ENCODE assay signal across 10 cellular contexts in genomic region chr11:14288189-14288935, GRCh38.
DNase-seq lines count a peak whose midpoint lies in the region; ATAC-seq, FAIRE-seq and TF ChIP-seq lines count a peak whose summit lies in the region.
"Had no signal": no experiment of that assay in that cellular context is flagged by ENCODE, and none has a peak within 500 bp of the region (broad histone marks: within the 10 kb centered on the region; RNA-seq: fewer than 3 reads in every experiment).

No MANE protein-coding gene starts in this region.

- peak overlapping the region; percentile 59 to 66 for H3K27ac ChIP-seq in A549

- no peak for TF ChIP-seq EP300 in A549 (IDR thresholded peaks at IDR 0.05)

- CTCF ChIA-PET in A549 (lab: Yijun Ruan, JAX), result interaction anchor here (1.1 to 3.9 kb wide), 2 partner anchors 13 to 167 kb away, joined by 5 to 19 read pairs; no protein-coding TSS in a partner anchor

- TF ChIP-seq POLR2A in A549 (IDR thresholded peaks at IDR 0.05; ENCODE audit: low read length), result no peak

- DNase-seq in A549 (ENCODE audit: low read depth in 1 of 2, low spot score in 1 of 2) (peak in 1 of 2 experiments; percentile 54), GM04504 (ENCODE audit: low read depth) (peak; percentile 55), immature natural killer cell (no peak), DMS 273 treated with DMSO at 0.1 percent for 48 hours (lab: John Stamatoyannopoulos, UW) (no peak)
- DNase-seq in activated naive CD8-positive, alpha-beta T cell treated with anti-CD3 and anti-CD28 coated beads for 36 hours, result no peak
- no peak for DNase-seq in effector CD8-positive, alpha-beta T cell (lab: John Stamatoyannopoulos, UW)
- DNase-seq: upper lobe of left lung had no signal

- H3K9me3 Mint-ChIP-seq in activated naive CD8-positive, alpha-beta T cell treated with anti-CD3 and anti-CD28 coated beads for 36 hours, result no peaks in the 10 kb centered on the region
- no peaks in the 10 kb centered on the region for H3K9me3 Mint-ChIP-seq in immature natural killer cell
- H3K9me3 Mint-ChIP-seq: brain had no signal

- POLR2A ChIA-PET in A549 (lab: Yijun Ruan, JAX), result no interaction called here

- no peak overlapping the region for H3K4me3 ChIP-seq in A549
- H3K4me3 ChIP-seq: upper lobe of left lung had no signal

- no peak for TF ChIP-seq RAD21 in A549 (conservative IDR thresholded peaks at IDR 0.05 in 1 of 2, IDR thresholded peaks at IDR 0.05 in 1 of 2)

- peaks cover 19% of the 10 kb centered on the region for H3K4me1 ChIP-seq in A549
- H3K4me1 ChIP-seq: upper lobe of left lung had no signal

- 69% methylated on average over 2 of the region's 2 CpGs for WGBS in A549 (ENCODE audit: missing lambda C conversion rate)

- peak; percentile 77 to 80 for ATAC-seq in A549
- no peak for ATAC-seq in HG02623 (IDR thresholded peaks at IDR 0.05; ENCODE audit: unreplicated experiment)
- no peak for ATAC-seq in GM18907 (IDR thresholded peaks at IDR 0.05; ENCODE audit: unreplicated experiment)

- H3K4me3 Mint-ChIP-seq in activated naive CD8-positive, alpha-beta T cell treated with anti-CD3 and anti-CD28 coated beads for 36 hours, result no peak overlapping the region
- peak overlapping the region; percentile 40 to 82 (median 72) for H3K4me3 Mint-ChIP-seq in immature natural killer cell
- H3K4me3 Mint-ChIP-seq: brain had no signal

- no peak for TF ChIP-seq CTCF in A549 (IDR thresholded peaks at IDR 0.05)

- peaks cover 24% of the 10 kb centered on the region for H3K36me3 Mint-ChIP-seq in activated naive CD8-positive, alpha-beta T cell treated with anti-CD3 and anti-CD28 coated beads for 36 hours
- H3K36me3 Mint-ChIP-seq in immature natural killer cell, result peaks cover 14 to 19% (median 15%) of the 10 kb centered on the region in 3 donors

- FAIRE-seq in A549 (lab: Jason Lieb, UNC), result peak; percentile 74

- no peaks in the 10 kb centered on the region for H3K27me3 Mint-ChIP-seq in activated naive CD8-positive, alpha-beta T cell treated with anti-CD3 and anti-CD28 coated beads for 36 hours
- H3K27me3 Mint-ChIP-seq in immature natural killer cell (ENCODE audit: low read depth in 3 of 3), result peaks cover 0 to 2% (median 0%) of the 10 kb centered on the region in 3 donors
- H3K27me3 Mint-ChIP-seq: brain had no signal

- H3K27ac Mint-ChIP-seq in activated naive CD8-positive, alpha-beta T cell treated with anti-CD3 and anti-CD28 coated beads for 36 hours, result peak overlapping the region; percentile 47
- peak overlapping the region; percentile 78 to 95 (median 92) for H3K27ac Mint-ChIP-seq in immature natural killer cell
- H3K27ac Mint-ChIP-seq: brain had no signal

- peaks cover 13% of the 10 kb centered on the region for H3K4me1 Mint-ChIP-seq in activated naive CD8-positive, alpha-beta T cell treated with anti-CD3 and anti-CD28 coated beads for 36 hours
- H3K4me1 Mint-ChIP-seq in immature natural killer cell, result peaks cover 22 to 27% of the 10 kb centered on the region in 2 donors
- H3K4me1 Mint-ChIP-seq: brain had no signal

- no peaks in the 10 kb centered on the region for H3K9me3 ChIP-seq in A549
- H3K9me3 ChIP-seq: upper lobe of left lung had no signal

- peak overlapping the region; percentile 60 for H3K4me2 ChIP-seq in A549

TF ChIP-seq in A549, 52 proteins besides CTCF, POLR2A, EP300 and RAD21:
- no peak for TF ChIP-seq KDM1A (IDR thresholded peaks at IDR 0.05; ENCODE audit: low read depth)
- no peak for TF ChIP-seq FOSB (CRISPR knock-in tag; IDR thresholded peaks at IDR 0.05)
- TF ChIP-seq FOSL2 (IDR thresholded peaks at IDR 0.05), result no peak
- 0 out of 2 replicates have a peak, but pooled peaks have one; percentile 12 for TF ChIP-seq FOSL2 (CRISPR knock-in tag; IDR thresholded peaks at IDR 0.05)
- no peak for TF ChIP-seq KDM5A (IDR thresholded peaks at IDR 0.05)
- no peak for TF ChIP-seq NFE2L2 (conservative IDR thresholded peaks at IDR 0.05; ENCODE audit: low read length)
- TF ChIP-seq POLR2AphosphoS2 (conservative IDR thresholded peaks at IDR 0.05; ENCODE audit: low read length), result no peak
- peak; percentile 61 for TF ChIP-seq MAFK (IDR thresholded peaks at IDR 0.05; ENCODE audit: partially characterized antibody)
- TF ChIP-seq ATOH8 (CRISPR knock-in tag; IDR thresholded peaks at IDR 0.05; ENCODE audit: low read depth), result no peak
- TF ChIP-seq SMC3 (IDR thresholded peaks at IDR 0.05), result no peak
- no peak for TF ChIP-seq HOXB5 (CRISPR knock-in tag; IDR thresholded peaks at IDR 0.05)
- TF ChIP-seq JUN (IDR thresholded peaks at IDR 0.05), result no peak

Comparison
In these comparisons a context has a peak if more than half of its experiments do, and no peak if none do; other contexts are left out.
1. ATAC-seq: peak in A549 (2 of 2); none in HG02623 (single experiment) and GM18907 (single experiment).